Comparison of ENCODE assay signal across 18 cellular contexts in the genomic region with DNA sequence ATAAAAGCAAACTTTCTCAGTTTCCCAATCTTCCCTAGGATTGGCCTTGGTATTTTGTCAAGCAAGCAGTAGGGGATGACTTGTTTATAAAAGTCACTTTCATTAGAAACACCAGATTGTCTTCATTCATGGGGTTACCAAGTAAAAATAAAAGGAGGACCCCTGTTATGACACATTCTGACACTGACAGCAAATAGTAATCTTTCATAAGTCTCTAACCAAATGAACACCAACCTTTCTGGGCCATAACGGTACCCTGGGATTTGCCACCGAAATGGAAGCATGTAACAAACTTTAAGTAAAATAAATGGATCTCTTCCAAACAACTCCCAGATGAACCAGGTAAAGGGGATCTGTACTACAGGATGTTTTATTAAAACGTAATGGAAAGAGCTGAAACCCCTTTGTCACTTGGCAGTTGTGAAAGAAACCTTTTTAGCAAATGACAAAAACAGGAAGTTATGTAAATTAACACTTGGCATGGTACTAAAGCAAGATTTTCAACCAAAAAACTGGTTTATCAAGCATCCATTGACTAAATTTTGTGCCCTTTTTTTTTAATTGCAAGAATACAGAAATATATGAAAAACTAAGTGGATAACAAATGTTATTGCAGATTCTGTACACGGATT.
DNase-seq lines count a peak whose midpoint lies in the region; ATAC-seq and TF ChIP-seq lines count a peak whose summit lies in the region.
"Had no signal": no experiment of that assay in that cellular context is flagged by ENCODE, and none has a peak within 500 bp of the region (broad histone marks: within the 10 kb centered on the region; RNA-seq: fewer than 3 reads in every experiment).

No MANE protein-coding gene starts in this region.

- no peak overlapping the region for H3K27ac Mint-ChIP-seq in stimulated activated naive B cell treated with anti-CD40 and anti-IgM and Interleukin-4, amounts not matched to agents 10 μg/mL and 1 μg/mL and 100 μg/mL, for 72 hours
- H3K27ac Mint-ChIP-seq: activated naive CD8-positive, alpha-beta T cell; CD8-positive, alpha-beta T cell had no signal

- H3K4me1 Mint-ChIP-seq in stimulated activated naive B cell treated with anti-CD40 and anti-IgM and Interleukin-4, amounts not matched to agents 10 μg/mL and 1 μg/mL and 100 μg/mL, for 72 hours: peaks cover 8 to 13% of the 10 kb centered on the region in 2 donors

- H3K4me2 ChIP-seq in MM.1S (ENCODE audit: low read depth, low read length): peak overlapping the region; percentile 31; the same call in 1 of the 2 replicates

- no peaks in the 10 kb centered on the region for H3F3A ChIP-seq in MM.1S (ENCODE audit: insufficient read depth, low read length)

- H4K20me1 ChIP-seq in MM.1S (ENCODE audit: insufficient read depth, low read length): no peaks in the 10 kb centered on the region

- H3K4me3 ChIP-seq in MM.1S (ENCODE audit: low read length): no peak overlapping the region
- H3K4me3 ChIP-seq: prostate gland, tibial nerve had no signal

- peak overlapping the region; percentile 18; the same call in 1 of the 2 replicates for H2AFZ ChIP-seq in MM.1S (ENCODE audit: low read length)

- DNase-seq in SIG-M5 treated with dmso at 0.1 percent for 504 hours (lab: John Stamatoyannopoulos, UW; ENCODE audit: unreplicated experiment) (peak; percentile 51), SIG-M5 (lab: John Stamatoyannopoulos, UW) (no peak), MM.1S (peak; percentile 33), anterior cingulate cortex (lab: John Stamatoyannopoulos, UW) (no peak), NCI-H510A (lab: John Stamatoyannopoulos, UW) (no peak), SW480 (ENCODE audit: low spot score) (no peak)
- DNase-seq in stimulated activated naive B cell treated with anti-CD40 and anti-IgM and Interleukin-4, amounts not matched to agents 10 μg/mL and 1 μg/mL and 100 μg/mL, for 72 hours: no peak
- DNase-seq: CD8-positive, alpha-beta T cell; cerebellar nuclear complex; islet precursor cell; NCI-H1105; NCI-H446 treated with DMSO at 0.1 percent for 48 hours; SHP77 had no signal

- H3K79me2 ChIP-seq in MM.1S (ENCODE audit: low read length): no peaks in the 10 kb centered on the region

- H3K36me3 Mint-ChIP-seq in stimulated activated naive B cell treated with anti-CD40 and anti-IgM and Interleukin-4, amounts not matched to agents 10 μg/mL and 1 μg/mL and 100 μg/mL, for 72 hours: no peaks in the 10 kb centered on the region
- H3K36me3 Mint-ChIP-seq: activated naive CD8-positive, alpha-beta T cell; CD8-positive, alpha-beta T cell had no signal

- H3K27ac ChIP-seq in MM.1S (ENCODE audit: low read length): no peak overlapping the region
- H3K27ac ChIP-seq: 22Rv1, prostate gland, tibial nerve had no signal

- H3K9me3 ChIP-seq in MM.1S (replicated peaks; ENCODE audit: insufficient read depth, low read length): no peaks in the 10 kb centered on the region
- H3K9me3 ChIP-seq: prostate gland, tibial nerve had no signal

- peaks cover 3 to 4% of the 10 kb centered on the region in 2 donors for H3K9me3 Mint-ChIP-seq in stimulated activated naive B cell treated with anti-CD40 and anti-IgM and Interleukin-4, amounts not matched to agents 10 μg/mL and 1 μg/mL and 100 μg/mL, for 72 hours

- peaks cover 4 to 15% of the 10 kb centered on the region in 2 donors for H3K27me3 Mint-ChIP-seq in stimulated activated naive B cell treated with anti-CD40 and anti-IgM and Interleukin-4, amounts not matched to agents 10 μg/mL and 1 μg/mL and 100 μg/mL, for 72 hours

- no peaks in the 10 kb centered on the region for H3K27me3 ChIP-seq in MM.1S (replicated peaks; ENCODE audit: insufficient read depth, low read length)
- H3K27me3 ChIP-seq: tibial nerve had no signal

- no peak overlapping the region for H3K4me3 Mint-ChIP-seq in stimulated activated naive B cell treated with anti-CD40 and anti-IgM and Interleukin-4, amounts not matched to agents 10 μg/mL and 1 μg/mL and 100 μg/mL, for 72 hours
- H3K4me3 Mint-ChIP-seq: activated naive CD8-positive, alpha-beta T cell; CD8-positive, alpha-beta T cell had no signal

- no peak overlapping the region for H3K9ac ChIP-seq in MM.1S (ENCODE audit: low read length)

- H3K9me2 ChIP-seq in MM.1S (replicated peaks; ENCODE audit: insufficient read depth, low read length): no peaks in the 10 kb centered on the region

- no peaks in the 10 kb centered on the region for H3K36me3 ChIP-seq in MM.1S (replicated peaks; ENCODE audit: insufficient read depth, low read length)
- H3K36me3 ChIP-seq: prostate gland, tibial nerve had no signal

- peaks cover 18% of the 10 kb centered on the region for H3K4me1 ChIP-seq in MM.1S (ENCODE audit: low read length)
- H3K4me1 ChIP-seq: prostate gland, tibial nerve had no signal

- ATAC-seq in HG02759 (IDR thresholded peaks at IDR 0.05; ENCODE audit: unreplicated experiment): peak; percentile 70
- ATAC-seq in stimulated activated naive B cell treated with anti-CD40 and anti-IgM and Interleukin-4, amounts not matched to agents 10 μg/mL and 1 μg/mL and 100 μg/mL, for 72 hours (replicated peaks): peak; percentile 42 to 44
- ATAC-seq: CD8-positive, alpha-beta T cell had no signal

- TF ChIP-seq CTCF in MM.1S (IDR thresholded peaks at IDR 0.05; ENCODE audit: low read length): no peak

Comparison
In these comparisons a context has a peak if more than half of its experiments do, and no peak if none do; other contexts are left out.
1. DNase-seq: peak in SIG-M5 treated with dmso at 0.1 percent for 504 hours (single experiment) and MM.1S (single experiment); none in SIG-M5 (single experiment), stimulated activated naive B cell treated with anti-CD40 and anti-IgM and Interleukin-4, amounts not matched to agents 10 μg/mL and 1 μg/mL and 100 μg/mL, for 72 hours (single experiment), anterior cingulate cortex (0 of 58), NCI-H510A (single experiment) and SW480 (single experiment).